Comparison of ENCODE assay signal across 2 cellular contexts in the genomic region with DNA sequence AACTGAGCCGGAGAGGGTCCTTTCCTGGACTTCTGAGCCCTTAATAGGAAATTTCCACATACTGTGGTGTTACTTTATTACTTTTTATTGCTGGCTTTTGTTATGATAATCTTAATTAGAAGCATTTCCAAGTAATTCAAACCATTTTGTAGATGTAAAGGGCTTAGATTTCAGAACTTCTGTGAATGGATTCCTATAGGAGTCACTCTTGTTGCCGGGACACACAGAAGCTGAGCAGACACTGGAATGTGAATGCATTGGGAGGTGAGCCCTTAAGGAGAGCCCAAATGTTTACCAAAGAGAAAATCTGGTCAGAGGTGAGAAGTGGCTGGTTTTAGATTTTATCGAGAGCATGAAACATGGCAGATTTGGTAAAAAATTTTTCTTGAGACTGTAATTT.
TF ChIP-seq lines count a peak whose summit lies in the region.

No MANE protein-coding gene starts in this region.

TF ChIP-seq in GM23338, 12 proteins besides CTCF, POLR2A, EP300 and RAD21 (continued from another document):
- TF ChIP-seq STAT1 (IDR thresholded peaks at IDR 0.05; ENCODE audit: unreplicated experiment) (no peak), JUNB (IDR thresholded peaks at IDR 0.05; ENCODE audit: unreplicated experiment) (no peak), CREB1 (CRISPR knock-in tag; IDR thresholded peaks at IDR 0.05; ENCODE audit: low read depth) (no peak), NANOG (IDR thresholded peaks at IDR 0.05; ENCODE audit: borderline replicate concordance) (no peak)
- TF ChIP-seq, protein P1, sequence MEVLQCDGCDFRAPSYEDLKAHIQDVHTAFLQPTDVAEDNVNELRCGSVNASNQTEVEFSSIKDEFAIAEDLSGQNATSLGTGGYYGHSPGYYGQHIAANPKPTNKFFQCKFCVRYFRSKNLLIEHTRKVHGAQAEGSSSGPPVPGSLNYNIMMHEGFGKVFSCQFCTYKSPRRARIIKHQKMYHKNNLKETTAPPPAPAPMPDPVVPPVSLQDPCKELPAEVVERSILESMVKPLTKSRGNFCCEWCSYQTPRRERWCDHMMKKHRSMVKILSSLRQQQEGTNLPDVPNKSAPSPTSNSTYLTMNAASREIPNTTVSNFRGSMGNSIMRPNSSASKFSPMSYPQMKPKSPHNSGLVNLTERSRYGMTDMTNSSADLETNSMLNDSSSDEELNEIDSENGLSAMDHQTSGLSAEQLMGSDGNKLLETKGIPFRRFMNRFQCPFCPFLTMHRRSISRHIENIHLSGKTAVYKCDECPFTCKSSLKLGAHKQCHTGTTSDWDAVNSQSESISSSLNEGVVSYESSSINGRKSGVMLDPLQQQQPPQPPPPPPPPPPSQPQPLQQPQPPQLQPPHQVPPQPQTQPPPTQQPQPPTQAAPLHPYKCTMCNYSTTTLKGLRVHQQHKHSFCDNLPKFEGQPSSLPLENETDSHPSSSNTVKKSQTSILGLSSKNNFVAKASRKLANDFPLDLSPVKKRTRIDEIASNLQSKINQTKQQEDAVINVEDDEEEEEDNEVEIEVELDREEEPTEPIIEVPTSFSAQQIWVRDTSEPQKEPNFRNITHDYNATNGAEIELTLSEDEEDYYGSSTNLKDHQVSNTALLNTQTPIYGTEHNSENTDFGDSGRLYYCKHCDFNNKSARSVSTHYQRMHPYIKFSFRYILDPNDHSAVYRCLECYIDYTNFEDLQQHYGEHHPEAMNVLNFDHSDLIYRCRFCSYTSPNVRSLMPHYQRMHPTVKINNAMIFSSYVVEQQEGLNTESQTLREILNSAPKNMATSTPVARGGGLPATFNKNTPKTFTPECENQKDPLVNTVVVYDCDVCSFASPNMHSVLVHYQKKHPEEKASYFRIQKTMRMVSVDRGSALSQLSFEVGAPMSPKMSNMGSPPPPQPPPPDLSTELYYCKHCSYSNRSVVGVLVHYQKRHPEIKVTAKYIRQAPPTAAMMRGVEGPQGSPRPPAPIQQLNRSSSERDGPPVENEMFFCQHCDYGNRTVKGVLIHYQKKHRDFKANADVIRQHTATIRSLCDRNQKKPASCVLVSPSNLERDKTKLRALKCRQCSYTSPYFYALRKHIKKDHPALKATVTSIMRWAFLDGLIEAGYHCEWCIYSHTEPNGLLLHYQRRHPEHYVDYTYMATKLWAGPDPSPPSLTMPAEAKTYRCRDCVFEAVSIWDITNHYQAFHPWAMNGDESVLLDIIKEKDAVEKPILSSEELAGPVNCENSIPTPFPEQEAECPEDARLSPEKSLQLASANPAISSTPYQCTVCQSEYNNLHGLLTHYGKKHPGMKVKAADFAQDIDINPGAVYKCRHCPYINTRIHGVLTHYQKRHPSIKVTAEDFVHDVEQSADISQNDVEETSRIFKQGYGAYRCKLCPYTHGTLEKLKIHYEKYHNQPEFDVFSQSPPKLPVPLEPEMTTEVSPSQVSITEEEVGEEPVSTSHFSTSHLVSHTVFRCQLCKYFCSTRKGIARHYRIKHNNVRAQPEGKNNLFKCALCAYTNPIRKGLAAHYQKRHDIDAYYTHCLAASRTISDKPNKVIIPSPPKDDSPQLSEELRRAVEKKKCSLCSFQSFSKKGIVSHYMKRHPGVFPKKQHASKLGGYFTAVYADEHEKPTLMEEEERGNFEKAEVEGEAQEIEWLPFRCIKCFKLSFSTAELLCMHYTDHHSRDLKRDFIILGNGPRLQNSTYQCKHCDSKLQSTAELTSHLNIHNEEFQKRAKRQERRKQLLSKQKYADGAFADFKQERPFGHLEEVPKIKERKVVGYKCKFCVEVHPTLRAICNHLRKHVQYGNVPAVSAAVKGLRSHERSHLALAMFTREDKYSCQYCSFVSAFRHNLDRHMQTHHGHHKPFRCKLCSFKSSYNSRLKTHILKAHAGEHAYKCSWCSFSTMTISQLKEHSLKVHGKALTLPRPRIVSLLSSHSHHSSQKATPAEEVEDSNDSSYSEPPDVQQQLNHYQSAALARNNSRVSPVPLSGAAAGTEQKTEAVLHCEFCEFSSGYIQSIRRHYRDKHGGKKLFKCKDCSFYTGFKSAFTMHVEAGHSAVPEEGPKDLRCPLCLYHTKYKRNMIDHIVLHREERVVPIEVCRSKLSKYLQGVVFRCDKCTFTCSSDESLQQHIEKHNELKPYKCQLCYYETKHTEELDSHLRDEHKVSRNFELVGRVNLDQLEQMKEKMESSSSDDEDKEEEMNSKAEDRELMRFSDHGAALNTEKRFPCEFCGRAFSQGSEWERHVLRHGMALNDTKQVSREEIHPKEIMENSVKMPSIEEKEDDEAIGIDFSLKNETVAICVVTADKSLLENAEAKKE (CRISPR knock-in tag; IDR thresholded peaks at IDR 0.05) = no peak
- TF ChIP-seq, protein P2, sequence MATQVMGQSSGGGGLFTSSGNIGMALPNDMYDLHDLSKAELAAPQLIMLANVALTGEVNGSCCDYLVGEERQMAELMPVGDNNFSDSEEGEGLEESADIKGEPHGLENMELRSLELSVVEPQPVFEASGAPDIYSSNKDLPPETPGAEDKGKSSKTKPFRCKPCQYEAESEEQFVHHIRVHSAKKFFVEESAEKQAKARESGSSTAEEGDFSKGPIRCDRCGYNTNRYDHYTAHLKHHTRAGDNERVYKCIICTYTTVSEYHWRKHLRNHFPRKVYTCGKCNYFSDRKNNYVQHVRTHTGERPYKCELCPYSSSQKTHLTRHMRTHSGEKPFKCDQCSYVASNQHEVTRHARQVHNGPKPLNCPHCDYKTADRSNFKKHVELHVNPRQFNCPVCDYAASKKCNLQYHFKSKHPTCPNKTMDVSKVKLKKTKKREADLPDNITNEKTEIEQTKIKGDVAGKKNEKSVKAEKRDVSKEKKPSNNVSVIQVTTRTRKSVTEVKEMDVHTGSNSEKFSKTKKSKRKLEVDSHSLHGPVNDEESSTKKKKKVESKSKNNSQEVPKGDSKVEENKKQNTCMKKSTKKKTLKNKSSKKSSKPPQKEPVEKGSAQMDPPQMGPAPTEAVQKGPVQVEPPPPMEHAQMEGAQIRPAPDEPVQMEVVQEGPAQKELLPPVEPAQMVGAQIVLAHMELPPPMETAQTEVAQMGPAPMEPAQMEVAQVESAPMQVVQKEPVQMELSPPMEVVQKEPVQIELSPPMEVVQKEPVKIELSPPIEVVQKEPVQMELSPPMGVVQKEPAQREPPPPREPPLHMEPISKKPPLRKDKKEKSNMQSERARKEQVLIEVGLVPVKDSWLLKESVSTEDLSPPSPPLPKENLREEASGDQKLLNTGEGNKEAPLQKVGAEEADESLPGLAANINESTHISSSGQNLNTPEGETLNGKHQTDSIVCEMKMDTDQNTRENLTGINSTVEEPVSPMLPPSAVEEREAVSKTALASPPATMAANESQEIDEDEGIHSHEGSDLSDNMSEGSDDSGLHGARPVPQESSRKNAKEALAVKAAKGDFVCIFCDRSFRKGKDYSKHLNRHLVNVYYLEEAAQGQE (IDR thresholded peaks at IDR 0.05; ENCODE audit: unreplicated experiment) = no peak
- TF ChIP-seq, protein P3, sequence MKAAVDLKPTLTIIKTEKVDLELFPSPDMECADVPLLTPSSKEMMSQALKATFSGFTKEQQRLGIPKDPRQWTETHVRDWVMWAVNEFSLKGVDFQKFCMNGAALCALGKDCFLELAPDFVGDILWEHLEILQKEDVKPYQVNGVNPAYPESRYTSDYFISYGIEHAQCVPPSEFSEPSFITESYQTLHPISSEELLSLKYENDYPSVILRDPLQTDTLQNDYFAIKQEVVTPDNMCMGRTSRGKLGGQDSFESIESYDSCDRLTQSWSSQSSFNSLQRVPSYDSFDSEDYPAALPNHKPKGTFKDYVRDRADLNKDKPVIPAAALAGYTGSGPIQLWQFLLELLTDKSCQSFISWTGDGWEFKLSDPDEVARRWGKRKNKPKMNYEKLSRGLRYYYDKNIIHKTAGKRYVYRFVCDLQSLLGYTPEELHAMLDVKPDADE (IDR thresholded peaks at IDR 0.05) = no peak

TF ChIP-seq in HepG2, 621 proteins besides CTCF, POLR2A, EP300 and RAD21 (continued from another document):
- TF ChIP-seq ZNF260 (CRISPR knock-in tag; IDR thresholded peaks at IDR 0.05; ENCODE audit: borderline replicate concordance, low read depth) (no peak), RBM22 (optimal IDR thresholded peaks at IDR 0.05; ENCODE audit: low read length) (peak; percentile 3)
